Comparison of ENCODE assay signal across 9 cellular contexts in the genomic region with DNA sequence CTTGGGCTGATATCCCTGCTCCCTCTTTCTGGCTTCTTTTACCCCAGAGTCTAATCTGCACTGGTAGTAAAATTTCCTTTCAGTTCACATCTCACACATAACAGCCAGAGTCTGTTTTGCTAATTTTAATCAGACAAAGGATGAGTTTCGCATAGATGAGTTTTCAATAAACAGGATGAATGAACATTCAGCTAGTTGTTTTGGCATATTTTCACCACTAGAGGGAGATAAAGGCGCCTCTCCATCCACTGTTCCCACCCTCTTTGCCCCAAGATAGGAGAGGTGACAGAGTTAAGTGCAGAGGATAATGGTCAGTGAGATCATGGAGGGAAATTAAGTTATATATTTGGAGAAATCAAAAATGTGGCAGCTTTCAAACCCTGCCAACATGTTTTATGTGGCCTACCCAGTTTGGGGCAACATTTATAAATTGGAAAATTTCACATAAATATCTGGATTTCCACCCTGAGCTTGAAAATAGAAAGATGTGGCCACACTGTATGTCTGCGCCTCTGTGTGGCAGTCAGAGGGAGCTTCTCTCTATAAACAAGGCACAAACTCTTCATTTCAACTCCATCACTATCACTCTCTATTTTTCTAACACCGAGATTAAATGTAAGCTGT. TPM values are rescaled to one million over a fixed set of nuclear protein-coding genes. Genes with fewer than 3 reads are reported as not detected.
DNase-seq lines count a peak whose midpoint lies in the region; ATAC-seq and TF ChIP-seq lines count a peak whose summit lies in the region.
"Had no signal": no experiment of that assay in that cellular context is flagged by ENCODE, and none has a peak within 500 bp of the region (broad histone marks: within the 10 kb centered on the region; RNA-seq: fewer than 3 reads in every experiment).

No MANE protein-coding gene starts in this region.

- ATAC-seq in GM18502 (IDR thresholded peaks at IDR 0.05; ENCODE audit: poor library complexity, unreplicated experiment) (peak; percentile 91), HG02870 (IDR thresholded peaks at IDR 0.05; ENCODE audit: unreplicated experiment) (peak; percentile 89)
- ATAC-seq: naive thymus-derived CD8-positive, alpha-beta T cell had no signal

- intact Hi-C loops in posterior vena cava (cut with DNase I): no loop called here

- H3K4me3 ChIP-seq in AG10803 (ENCODE audit: low read length): no peak overlapping the region

- DNase-seq in AG10803 (ENCODE audit: low read depth) (peak; percentile 46), NCI-H2081 (lab: John Stamatoyannopoulos, UW) (peak; percentile 43 to 65), iPS DF 4.7 (ENCODE audit: extremely low read depth, low spot score) (peak; percentile 62), stromal cell of bone marrow (ENCODE audit: low read depth) (peak; percentile 30), posterior vena cava (ENCODE audit: low spot score) (no peak)

- H3K27ac ChIP-seq in angular gyrus (ENCODE audit: low read depth, low read length): peak overlapping the region; percentile 1

- TF ChIP-seq CTCF in AG10803 (conservative IDR thresholded peaks at IDR 0.05; ENCODE audit: low read length): peak; percentile 88

RNA-seq across cellular contexts. Expression of gene DTNA, which starts 48.5 kb away (rescaled TPM):
- total RNA-seq in posterior vena cava: 100 to 1,000 TPM; 110 to 115 TPM
- total RNA-seq: naive thymus-derived CD8-positive, alpha-beta T cell had no signal
